In the genomic region with DNA sequence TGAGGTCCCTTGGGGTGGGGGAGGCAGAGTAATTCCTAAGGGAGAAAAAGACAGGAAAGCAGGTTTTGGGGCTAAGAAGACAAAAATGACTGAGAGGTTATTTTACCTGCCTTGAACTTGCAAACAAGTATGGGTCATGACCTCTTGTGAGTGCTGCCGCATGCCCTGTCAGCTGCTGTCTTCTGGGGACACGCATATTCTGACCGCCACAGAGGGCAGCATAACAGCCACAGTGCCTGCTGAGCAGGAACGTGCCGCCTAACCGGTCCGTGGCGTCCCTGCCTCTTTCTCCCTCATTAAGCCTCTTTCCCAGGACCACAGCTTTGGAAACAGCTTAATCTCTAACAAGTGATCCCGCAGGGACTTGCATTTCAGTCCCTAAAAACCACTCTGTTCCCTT, we compare ENCODE assay signal across 9 cellular contexts. TPM values are rescaled to one million over a fixed set of nuclear protein-coding genes. Genes with fewer than 3 reads are reported as not detected.
DNase-seq lines count a peak whose midpoint lies in the region; TF ChIP-seq lines count a peak whose summit lies in the region.
"Had no signal": no experiment of that assay in that cellular context is flagged by ENCODE, and none has a peak within 500 bp of the region (broad histone marks: within the 10 kb centered on the region; RNA-seq: fewer than 3 reads in every experiment).

No MANE protein-coding gene starts in this region.

- H3K27me3 Mint-ChIP-seq in endodermal cell (ENCODE audit: insufficient read depth) (peaks cover 85% of the 10 kb centered on the region), nephron (ENCODE audit: low read depth) (peaks cover 74% of the 10 kb centered on the region)

- no peaks in the 10 kb centered on the region for H3K9me3 ChIP-seq in endodermal cell (ENCODE audit: control insufficient read depth, low read length)

- H3K4me3 Mint-ChIP-seq in endodermal cell, result peak overlapping the region; percentile 15
- H3K4me3 Mint-ChIP-seq in nephron, result peak overlapping the region; percentile 58 to 69 (median 66)

- H3K27ac Mint-ChIP-seq in endodermal cell (no peak overlapping the region), nephron (peak overlapping the region in 2 of 3 experiments; percentile 21 to 47)
- H3K27ac Mint-ChIP-seq: T-helper 1 cell treated with Interleukin-12 subunit alpha and Interleukin-12 subunit beta and Interleukin-4 antibody, amounts not matched to agents 30 μg/mL and 1 μg/mL, for 36 hours had no signal

- H3K27me3 ChIP-seq in endodermal cell (ENCODE audit: control insufficient read depth, insufficient read depth, low read length, poor library complexity, severe bottlenecking), result peaks cover 78% of the 10 kb centered on the region

- no peaks in the 10 kb centered on the region for H3K9me3 Mint-ChIP-seq in endodermal cell
- H3K9me3 Mint-ChIP-seq in nephron, result no peaks in the 10 kb centered on the region
- H3K9me3 Mint-ChIP-seq: T-helper 1 cell treated with Interleukin-12 subunit alpha and Interleukin-12 subunit beta and Interleukin-4 antibody, amounts not matched to agents 30 μg/mL and 1 μg/mL, for 36 hours had no signal

- peak; percentile 66 for TF ChIP-seq CTCF in endodermal cell (conservative IDR thresholded peaks at IDR 0.05)
- TF ChIP-seq CTCF in nephron (IDR thresholded peaks at IDR 0.05; ENCODE audit: unreplicated experiment in 3 of 3), result no peak

- H3K27ac ChIP-seq in endodermal cell (ENCODE audit: low read depth, low read length), result no peak overlapping the region

- H3K9ac ChIP-seq in endodermal cell (ENCODE audit: extremely low read depth, low read length, poor library complexity, severe bottlenecking), result no peak overlapping the region

- H3K4me3 ChIP-seq in endodermal cell (ENCODE audit: low read length), result no peak overlapping the region

- H3K4me1 ChIP-seq in endodermal cell (ENCODE audit: control insufficient read depth, insufficient read depth, low read length), result no peaks in the 10 kb centered on the region

- DNase-seq in D341Med (ENCODE audit: low spot score) (peak; percentile 53), HuH-7 (ENCODE audit: low spot score) (peak; percentile 39), endodermal cell (peak; percentile 90), NCI-H345 (lab: John Stamatoyannopoulos, UW) (no peak), mucosa of gallbladder (ENCODE audit: low spot score) (no peak), germinal center (ENCODE audit: low spot score) (no peak)
- no peak for DNase-seq in activated naive CD4-positive, alpha-beta T cell treated with anti-CD3 and anti-CD28 coated beads, Interleukin-2, amount 50 U/mL, for 16 hours

- 14 to 18% methylated on average over 8 to 9 of the region's 9 CpGs for WGBS in endodermal cell (ENCODE audit: insufficient coverage in 1 of 2, insufficient read length in 1 of 2), 2 experiments

- no peaks in the 10 kb centered on the region for H3K36me3 ChIP-seq in endodermal cell (ENCODE audit: control insufficient read depth, insufficient read depth, low read length)

- H3K4me1 Mint-ChIP-seq in endodermal cell (peaks cover 9% of the 10 kb centered on the region), nephron (peaks cover 28% of the 10 kb centered on the region)

- no peaks in the 10 kb centered on the region for H3K36me3 Mint-ChIP-seq in endodermal cell (ENCODE audit: low read depth)
- H3K36me3 Mint-ChIP-seq in nephron (ENCODE audit: low read depth), result no peaks in the 10 kb centered on the region

RNA-seq across cellular contexts. Expression of a gene that starts 51.3 kb away (rescaled TPM):
- not detected for total RNA-seq in endodermal cell
- polyA plus RNA-seq in endodermal cell (2013, experiment 1 of 2), result 0.25 TPM
- 0.08 TPM for polyA plus RNA-seq in endodermal cell (2013, experiment 2 of 2)
- total RNA-seq in mucosa of gallbladder, result 0.03 TPM

Comparison
In these comparisons a context has a peak if more than half of its experiments do, and no peak if none do; other contexts are left out.
1. DNase-seq: peak in D341Med (single experiment), HuH-7 (single experiment) and endodermal cell (single experiment); none in NCI-H345 (single experiment), mucosa of gallbladder (single experiment), activated naive CD4-positive, alpha-beta T cell treated with anti-CD3 and anti-CD28 coated beads, Interleukin-2, amount 50 U/mL, for 16 hours (single experiment) and germinal center (single experiment).